ENCODE assay signal across 2 cellular contexts in the genomic region with DNA sequence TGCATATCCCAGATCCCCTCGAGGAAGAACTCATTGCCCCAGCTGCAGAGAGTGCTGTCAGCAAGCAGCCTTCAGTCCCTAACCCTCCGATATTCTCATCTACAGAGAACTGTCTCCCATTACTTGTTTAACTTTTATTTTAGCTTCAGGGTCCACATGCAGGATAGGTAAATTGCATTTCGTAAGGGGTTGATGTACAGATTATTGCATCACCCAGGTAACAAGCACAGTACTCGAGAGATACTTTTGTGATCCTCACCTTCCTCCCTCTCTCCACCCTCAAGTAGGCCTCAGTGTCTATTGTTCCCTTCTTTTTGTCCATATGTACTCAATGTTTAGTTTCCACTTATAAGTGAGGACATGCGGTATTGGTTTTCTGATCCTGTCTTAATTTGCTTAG.
TF ChIP-seq lines count a peak whose summit lies in the region.

No MANE protein-coding gene starts in this region.

TF ChIP-seq in HepG2, 621 proteins besides CTCF, POLR2A, EP300 and RAD21:
- TF ChIP-seq NKX3-1 (CRISPR knock-in tag; IDR thresholded peaks at IDR 0.05) (no peak), CEBPG (CRISPR knock-in tag; IDR thresholded peaks at IDR 0.05) (no peak), CEBPB (IDR thresholded peaks at IDR 0.05; ENCODE audit: borderline replicate concordance, low read depth, low read length) (peak; percentile 55; the same call in 1 of the 2 replicates), HNF4A (CRISPR knock-in tag; IDR thresholded peaks at IDR 0.05) (no peak)
TF ChIP-seq in HepG2: peak in this region for 1.

TF ChIP-seq in IMR-90, 13 proteins besides CTCF, POLR2A, EP300 and RAD21:
- TF ChIP-seq RCOR1 (IDR thresholded peaks at IDR 0.05; ENCODE audit: insufficient replicate concordance, low read length) (no peak), MXI1 (IDR thresholded peaks at IDR 0.05; ENCODE audit: borderline replicate concordance, low read depth, low read length) (no peak), SMC3 (IDR thresholded peaks at IDR 0.05; ENCODE audit: low read depth, low read length) (no peak), CEBPB (IDR thresholded peaks at IDR 0.05; ENCODE audit: low read depth, low read length) (peak; percentile 56), NFE2L2 (IDR thresholded peaks at IDR 0.05; ENCODE audit: low read depth, low read length) (no peak), MAZ (IDR thresholded peaks at IDR 0.05; ENCODE audit: borderline replicate concordance, low read depth, low read length) (no peak), MAFK (IDR thresholded peaks at IDR 0.05; ENCODE audit: low read depth, low read length) (no peak)
